Comparison of ENCODE assay signal across 8 cellular contexts in the genomic region with DNA sequence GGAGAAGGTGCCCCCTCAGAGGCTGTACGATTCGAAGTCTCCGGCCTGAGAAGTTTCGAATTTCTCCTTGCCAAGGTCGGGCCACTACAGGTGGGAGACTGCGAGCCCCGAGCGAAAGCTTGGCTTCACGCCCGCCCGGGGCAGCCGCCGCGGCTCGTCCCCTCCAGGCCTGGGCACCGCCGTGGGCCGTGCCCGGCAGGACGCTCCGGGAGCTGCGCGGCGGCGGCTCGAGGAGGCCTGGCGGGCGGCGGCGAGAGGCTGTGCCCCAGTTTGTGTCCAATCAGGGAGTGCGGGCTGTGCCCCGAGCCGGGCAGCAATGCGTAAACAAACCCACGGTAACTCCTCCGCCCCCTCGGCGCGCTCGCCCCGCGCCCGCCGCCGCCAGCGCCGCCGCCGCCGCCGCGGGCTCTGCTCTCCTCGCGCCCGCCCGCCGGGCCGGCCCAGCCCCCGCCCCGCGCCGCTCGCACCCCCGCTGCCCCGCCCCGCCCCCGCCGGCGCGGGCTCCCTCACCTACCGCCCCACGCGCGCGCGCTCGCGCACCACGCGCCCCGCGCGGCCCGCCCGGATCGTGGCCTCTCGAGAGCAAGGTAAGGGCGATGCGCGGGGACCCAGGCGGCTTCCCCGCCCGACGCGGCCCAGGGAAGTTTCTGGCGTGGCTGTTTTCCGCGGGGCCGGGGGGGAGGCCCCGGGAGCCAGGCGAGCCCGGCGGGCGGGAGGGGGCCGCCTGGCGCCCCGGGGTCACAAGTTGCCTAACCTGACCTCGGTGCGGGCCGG. TPM values are rescaled to one million over a fixed set of nuclear protein-coding genes. Genes with fewer than 3 reads are reported as not detected.
DNase-seq lines count a peak whose midpoint lies in the region; ATAC-seq, FAIRE-seq and TF ChIP-seq lines count a peak whose summit lies in the region.

No MANE protein-coding gene starts in this region.

- TF ChIP-seq RAD21 in HepG2 (CRISPR knock-in tag; IDR thresholded peaks at IDR 0.05) = peak; percentile 8; the same call in 1 of the 2 replicates

- peaks cover 2% of the 10 kb centered on the region for H3K27me3 Mint-ChIP-seq in activated CD4-positive, alpha-beta memory T cell treated with anti-CD3 and anti-CD28 coated beads, Interleukin-2, amount 10 ng/mL, durations not matched to agents 7 days and 5 days

- ATAC-seq in GM18505 (IDR thresholded peaks at IDR 0.05; ENCODE audit: unreplicated experiment) (peak; percentile 49), HG02588 (IDR thresholded peaks at IDR 0.05; ENCODE audit: unreplicated experiment) (peak; percentile 69), HepG2 (peak; percentile 74)

- peaks cover 40% of the 10 kb centered on the region for H3K4me1 ChIP-seq in HepG2 (ENCODE audit: insufficient read depth, low read length)

- 0 out of 2 replicates have a peak, but pooled peaks cover 6% of the 10 kb centered on the region for H4K20me1 ChIP-seq in HepG2 (ENCODE audit: insufficient read depth, low read length)

- TF ChIP-seq EP300 in HepG2 (IDR thresholded peaks at IDR 0.05; ENCODE audit: low read depth in 2 of 2, low read length in 2 of 2) (no peak), HepG2 (CRISPR knock-in tag; IDR thresholded peaks at IDR 0.05; ENCODE audit: borderline replicate concordance) (no peak)

- CTCF ChIA-PET in activated CD4-positive, alpha-beta memory T cell treated with anti-CD3 and anti-CD28 coated beads, Interleukin-2, amount 10 ng/mL, durations not matched to agents 7 days and 5 days (lab: Charles Lee) = interaction anchor here (0.5 to 3.2 kb wide), 8 partner anchors 14 to 251 kb away, joined by 3 to 12 read pairs (median 3); partner anchors contain the start of gene PCGF5
- CTCF ChIA-PET in HepG2 (lab: Yijun Ruan, JAX; ENCODE audit: low intra/inter-chr PET ratio, low total read pairs) = no interaction called here

- peaks cover 30% of the 10 kb centered on the region for H3K4me1 Mint-ChIP-seq in activated CD4-positive, alpha-beta memory T cell treated with anti-CD3 and anti-CD28 coated beads, Interleukin-2, amount 10 ng/mL, durations not matched to agents 7 days and 5 days

- no TSS peak for BruUV-seq in HepG2 (replicated peaks; lab: Mats Ljungman, UMichigan)

- peak overlapping the region; percentile 91 to 93 (median 93) for H3K4me3 ChIP-seq in HepG2 (replicated peaks in 1 of 3; ENCODE audit: insufficient read depth in 1 of 3, low read depth in 2 of 3, low read length in 3 of 3)

- POLR2A ChIA-PET in activated CD4-positive, alpha-beta memory T cell treated with anti-CD3 and anti-CD28 coated beads, Interleukin-2, amount 10 ng/mL, durations not matched to agents 7 days and 5 days (lab: Charles Lee) = interaction anchor here (0.8 to 3.7 kb wide), 22 partner anchors 9 to 635 kb away, joined by 3 to 38 read pairs (median 4); partner anchors contain the start of genes PCGF5, RPP30 and TNKS2
- POLR2A ChIA-PET in HepG2 (lab: Yijun Ruan, JAX) = interaction anchor here (0.6 to 3.2 kb wide), 17 partner anchors 9 to 247 kb away, joined by 3 to 52 read pairs (median 3); partner anchors contain the start of genes ANKRD1 and PCGF5

- WGBS in HepG2 (ENCODE audit: low lambda C conversion rate) = 0% methylated on average over 9 of the region's 110 CpGs

- no peaks in the 10 kb centered on the region; a peak in 1 of 5 replicates for H3K36me3 ChIP-seq in HepG2 (replicated peaks in 1 of 2; ENCODE audit: control insufficient read depth in 1 of 2, insufficient read depth in 2 of 2, low read length in 2 of 2)

- intact Hi-C loops in HepG2 (cut with micrococcal nuclease; ENCODE audit: unreplicated experiment) = loop anchor here (1.0 to 5.0 kb wide), 2 partner anchors 70 to 89 kb away; no protein-coding TSS in a partner anchor

- H3K4me2 ChIP-seq in HepG2 (ENCODE audit: low read depth, low read length) = peak overlapping the region; percentile 98

- peak overlapping the region; percentile 95 for H3K9ac ChIP-seq in HepG2 (ENCODE audit: insufficient read depth, low read depth, low read length)

- in situ Hi-C loops in HepG2 (cut with HindIII; ENCODE audit: extremely low pct_ligation_motif_present, low pct_unique_long_range_greater_than_20kb) = loop anchor here (5.0 kb wide), 1 partner anchor 60 kb away; the partner anchor contains the start of gene PCGF5

- no peak overlapping the region for H2AFZ ChIP-seq in HepG2 (ENCODE audit: low read length)

- no peak for TF ChIP-seq CTCF in HepG2 (CRISPR knock-in tag; IDR thresholded peaks at IDR 0.05)

- peak overlapping the region; percentile 60 for H3K27ac Mint-ChIP-seq in activated CD4-positive, alpha-beta memory T cell treated with anti-CD3 and anti-CD28 coated beads, Interleukin-2, amount 10 ng/mL, durations not matched to agents 7 days and 5 days

- H3K9me3 ChIP-seq in HepG2 (ENCODE audit: low read length) = no peaks in the 10 kb centered on the region

- DNase-seq in NCI-H1417 treated with DMSO at 0.1 percent for 48 hours (lab: John Stamatoyannopoulos, UW) (peak; percentile 3), dermis blood vessel endothelial cell (peak; percentile 65), HepG2 (ENCODE audit: low spot score) (peak; percentile 46), COLO829 (ENCODE audit: low spot score) (no peak)
- DNase-seq in activated CD4-positive, alpha-beta memory T cell treated with anti-CD3 and anti-CD28 coated beads, Interleukin-2, amount 10 ng/mL, durations not matched to agents 7 days and 5 days = peak; percentile 71
- peak; percentile 64 to 70 for DNase-seq in stimulated activated CD4-positive, alpha-beta T cell treated with anti-CD3 and anti-CD28 coated beads, Interleukin-2, amount 100 ng/mL, for 24 hours

- H3K27me3 ChIP-seq in HepG2 (ENCODE audit: control insufficient read depth in 1 of 2, insufficient read depth in 2 of 2, low read length in 2 of 2) = no peaks in the 10 kb centered on the region

- H3K36me3 Mint-ChIP-seq in activated CD4-positive, alpha-beta memory T cell treated with anti-CD3 and anti-CD28 coated beads, Interleukin-2, amount 10 ng/mL, durations not matched to agents 7 days and 5 days (ENCODE audit: low read depth) = peaks cover 4% of the 10 kb centered on the region

- no peaks in the 10 kb centered on the region for H3K9me3 Mint-ChIP-seq in activated CD4-positive, alpha-beta memory T cell treated with anti-CD3 and anti-CD28 coated beads, Interleukin-2, amount 10 ng/mL, durations not matched to agents 7 days and 5 days

- H3K4me3 Mint-ChIP-seq in activated CD4-positive, alpha-beta memory T cell treated with anti-CD3 and anti-CD28 coated beads, Interleukin-2, amount 10 ng/mL, durations not matched to agents 7 days and 5 days = peak overlapping the region; percentile 69

- peaks cover 37% of the 10 kb centered on the region for H3K79me2 ChIP-seq in HepG2 (ENCODE audit: insufficient read depth, low read length)

- TF ChIP-seq POLR2A in GM18505 (IDR thresholded peaks at IDR 0.05; ENCODE audit: borderline replicate concordance, extremely low read depth, insufficient read depth, insufficient read length) (peak; percentile 33), HepG2 (IDR thresholded peaks at IDR 0.05; ENCODE audit: insufficient read depth in 1 of 2, low read depth in 2 of 2, low read length in 2 of 2) (peak; percentile 27 to 41; a peak in 2 of 4 replicates)

- H3K27ac ChIP-seq in HepG2 (ENCODE audit: extremely low read length, insufficient read depth, low read length) = peak overlapping the region; percentile 98

- no peak for FAIRE-seq in HepG2 (lab: Jason Lieb, UNC)

TF ChIP-seq in HepG2, 621 proteins besides CTCF, POLR2A, EP300 and RAD21 (continues in another document):
- no peak for TF ChIP-seq ZNF724P (CRISPR knock-in tag; IDR thresholded peaks at IDR 0.05; ENCODE audit: borderline replicate concordance)
- TF ChIP-seq CEBPB (IDR thresholded peaks at IDR 0.05; ENCODE audit: borderline replicate concordance, low read depth, low read length) = peak; percentile 41; the same call in 1 of the 2 replicates
- 0 out of 2 replicates have a peak, but pooled peaks have one; percentile 29 for TF ChIP-seq HDAC1 (CRISPR knock-in tag; IDR thresholded peaks at IDR 0.05)
- peak; percentile 79 for TF ChIP-seq ZNF777 (CRISPR knock-in tag; IDR thresholded peaks at IDR 0.05)
- no peak for TF ChIP-seq GPN1 (CRISPR knock-in tag; IDR thresholded peaks at IDR 0.05; ENCODE audit: borderline replicate concordance)
- no peak for TF ChIP-seq NR2F6 (IDR thresholded peaks at IDR 0.05)
- TF ChIP-seq NR2F6 (CRISPR knock-in tag; IDR thresholded peaks at IDR 0.05) = 0 out of 2 replicates have a peak, but pooled peaks have one; percentile 34
- TF ChIP-seq HNRNPLL (IDR thresholded peaks at IDR 0.05; ENCODE audit: low read depth, low read length, poor library complexity, severe bottlenecking) = peak; percentile 21
- peak; percentile 30 for TF ChIP-seq SKI (IDR thresholded peaks at IDR 0.05; ENCODE audit: partially characterized antibody)

RNA-seq across cellular contexts. Expression of gene PCGF5, which starts 57.8 kb away (rescaled TPM):
- 10 to 100 TPM; 44.7 to 45.9 TPM for total RNA-seq in activated CD4-positive, alpha-beta memory T cell treated with anti-CD3 and anti-CD28 coated beads, Interleukin-2, amount 10 ng/mL, durations not matched to agents 7 days and 5 days
- total RNA-seq in dermis blood vessel endothelial cell = 41.2 and 45.6 TPM in 2 replicates
- 61.3 and 74.8 TPM in 2 replicates for total RNA-seq in HepG2 (2016; rRNA removed; fragmentation: Illumina TruSeq; extraction: Trizol)
- 88.0 and 95.6 TPM in 2 replicates for total RNA-seq in HepG2 (2016; cell fraction: cytosol; rRNA removed; fragmentation: Illumina TruSeq; extraction: Trizol; ENCODE audit: low read depth)
- total RNA-seq in HepG2 (2016; cell fraction: insoluble cytoplasmic fraction; rRNA removed; fragmentation: Illumina TruSeq; extraction: Trizol) = 58.9 and 64.6 TPM in 2 replicates
- total RNA-seq in HepG2 (2016; cell fraction: membrane; rRNA removed; fragmentation: Illumina TruSeq; extraction: Trizol) = 128 and 129 TPM in 2 replicates
- total RNA-seq in HepG2 (2016; cell fraction: nucleus; rRNA removed; fragmentation: Illumina TruSeq; extraction: Trizol) = 59.7 and 63.0 TPM in 2 replicates
- polyA plus RNA-seq in HepG2 (2011; rRNA removed) = 98.8 and 138 TPM in 2 replicates
- polyA plus RNA-seq in HepG2 (2011; cell fraction: cytosol; rRNA removed) = 83.2 and 123 TPM in 2 replicates
- polyA plus RNA-seq in HepG2 (2011; cell fraction: nucleus; rRNA removed) = 41.6 and 47.7 TPM in 2 replicates
- polyA plus RNA-seq in HepG2 (2012) = 90.8 and 126 TPM in 2 replicates
- polyA plus RNA-seq in HepG2 (2016; cell fraction: cytosol; fragmentation: Illumina TruSeq; extraction: Trizol; ENCODE audit: low read depth) = 395 and 447 TPM in 2 replicates
- 136 and 158 TPM in 2 replicates for polyA plus RNA-seq in HepG2 (2016; cell fraction: insoluble cytoplasmic fraction; fragmentation: Illumina TruSeq; extraction: Trizol; ENCODE audit: low read depth)
- polyA plus RNA-seq in HepG2 (2016; cell fraction: membrane; fragmentation: Illumina TruSeq; extraction: Trizol; ENCODE audit: low read depth) = 409 and 421 TPM in 2 replicates
- polyA plus RNA-seq in HepG2 (2016; cell fraction: nucleus; fragmentation: Illumina TruSeq; extraction: Trizol; ENCODE audit: insufficient read depth, low read depth) = 99.0 and 111 TPM in 2 replicates
- 25.3 and 38.9 TPM in 2 replicates for polyA minus RNA-seq in HepG2 (2011; rRNA and poly(A)+ RNA removed; ENCODE audit: low replicate concordance)
- 45.0 and 50.5 TPM in 2 replicates for polyA minus RNA-seq in HepG2 (2011; cell fraction: cytosol; rRNA and poly(A)+ RNA removed)
- polyA minus RNA-seq in HepG2 (2011; cell fraction: nucleus; rRNA and poly(A)+ RNA removed) = 114 and 122 TPM in 2 replicates
